In the genomic region with DNA sequence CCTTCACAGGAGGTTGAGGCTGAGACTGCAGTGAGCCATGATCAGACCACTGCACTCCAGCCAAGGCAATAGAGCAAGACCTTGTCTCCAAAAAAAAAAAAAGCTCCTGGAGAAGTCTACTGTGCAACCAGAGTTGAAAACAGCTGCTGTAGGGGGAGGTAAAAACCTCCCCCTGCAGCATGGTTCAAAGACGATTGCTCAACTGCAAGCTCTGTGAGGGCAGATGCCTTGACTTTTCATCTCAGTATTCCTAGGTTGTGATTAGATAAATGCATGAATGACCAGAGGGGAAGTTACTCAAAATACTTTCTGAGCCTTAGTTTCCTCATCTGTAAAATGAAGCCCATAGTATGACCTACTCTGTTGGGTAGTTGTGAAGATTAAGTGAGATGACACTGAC, we compare ENCODE assay signal across 24 cellular contexts. TPM values are rescaled to one million over a fixed set of nuclear protein-coding genes. Genes with fewer than 3 reads are reported as not detected.
A peak's percentile ranks its signal among the peaks of the same experiment; 100 is the strongest.
DNase-seq lines count a peak whose midpoint lies in the region; ATAC-seq, FAIRE-seq and TF ChIP-seq lines count a peak whose summit lies in the region.
"Had no signal": no experiment of that assay in that cellular context is flagged by ENCODE, and none has a peak within 500 bp of the region (broad histone marks: within the 10 kb centered on the region; RNA-seq: fewer than 3 reads in every experiment).

No MANE protein-coding gene starts in this region.

- ATAC-seq in HepG2 (no peak), right lobe of liver (no peak), GM19351 (IDR thresholded peaks at IDR 0.05; ENCODE audit: unreplicated experiment) (no peak), HG03045 (IDR thresholded peaks at IDR 0.05; ENCODE audit: unreplicated experiment) (no peak), GM21423 (IDR thresholded peaks at IDR 0.05; ENCODE audit: unreplicated experiment) (no peak)

- peaks cover 9% of the 10 kb centered on the region for H3K9me3 ChIP-seq in HepG2 (ENCODE audit: low read length)
- H3K9me3 ChIP-seq in right lobe of liver = no peaks in the 10 kb centered on the region
- H3K9me3 ChIP-seq in mammary epithelial cell (replicated peaks; ENCODE audit: insufficient read depth, low read length) = peaks cover 4% of the 10 kb centered on the region

- H3K4me3 Mint-ChIP-seq in mesothelial cell of epicardium = no peak overlapping the region
- H3K4me3 Mint-ChIP-seq: CD4-positive, alpha-beta T cell; IgD-negative memory B cell had no signal

- TF ChIP-seq CTCF in HepG2 (CRISPR knock-in tag; IDR thresholded peaks at IDR 0.05) = no peak
- TF ChIP-seq CTCF in right lobe of liver (IDR thresholded peaks at IDR 0.05) = no peak
- TF ChIP-seq CTCF in mammary epithelial cell (conservative IDR thresholded peaks at IDR 0.05 in 1 of 2, IDR thresholded peaks at IDR 0.05 in 1 of 2; ENCODE audit: extremely low read depth in 1 of 2, insufficient read depth in 1 of 2, low read depth in 1 of 2, low read length in 2 of 2) = no peak
- TF ChIP-seq CTCF in mesothelial cell of epicardium (IDR thresholded peaks at IDR 0.05; ENCODE audit: unreplicated experiment) = no peak

- H3K4me1 ChIP-seq in HepG2 (ENCODE audit: insufficient read depth, low read length) (peaks cover 63% of the 10 kb centered on the region), right lobe of liver (peaks cover 0 to 7% (median 0%) of the 10 kb centered on the region in 4 donors), mammary epithelial cell (ENCODE audit: insufficient read depth, low read length) (peaks cover 42% of the 10 kb centered on the region)

- CTCF ChIA-PET in HepG2 (lab: Yijun Ruan, JAX; ENCODE audit: low intra/inter-chr PET ratio, low total read pairs) (no interaction called here), mammary epithelial cell (lab: Charles Lee; ENCODE audit: low non-redundant PET) (no interaction called here)

- H3K27me3 Mint-ChIP-seq in mesothelial cell of epicardium (ENCODE audit: low read depth) = peaks cover 4% of the 10 kb centered on the region

- H3K9ac ChIP-seq in HepG2 (ENCODE audit: insufficient read depth, low read depth, low read length) (no peak overlapping the region), mammary epithelial cell (ENCODE audit: insufficient read depth, low read length) (no peak overlapping the region)
- H3K9ac ChIP-seq: BLaER1 treated with 17β-estradiol and CSF1 and Interleukin-3, amounts not matched to agents 10 nM and 100 nM; GM23248 had no signal

- dilution Hi-C loops in mammary epithelial cell (cut with HindIII; ENCODE audit: low sequenced_read_pairs) = no loop called here

- intact Hi-C loops in HepG2 (cut with micrococcal nuclease; ENCODE audit: unreplicated experiment) = no loop called here
- intact Hi-C loops in right lobe of liver (cut with DNase I) = no loop called here
- intact Hi-C loops in mammary epithelial cell (cut with micrococcal nuclease) = no loop called here

- peaks cover 22% of the 10 kb centered on the region for H3K4me1 Mint-ChIP-seq in mesothelial cell of epicardium

- BruUV-seq in HepG2 (replicated peaks; lab: Mats Ljungman, UMichigan) = no TSS peak
- no TSS peak for BruUV-seq in mammary epithelial cell (replicated peaks; lab: Mats Ljungman, UMichigan)

- H3K4me2 ChIP-seq in HepG2 (ENCODE audit: low read depth, low read length) (no peak overlapping the region), mammary epithelial cell (ENCODE audit: insufficient read depth, low read depth, low read length) (peak overlapping the region; percentile 27)

- H3K79me2 ChIP-seq in HepG2 (ENCODE audit: insufficient read depth, low read length) = no peaks in the 10 kb centered on the region
- H3K79me2 ChIP-seq in mammary epithelial cell (ENCODE audit: insufficient read depth, low read length) = no peaks in the 10 kb centered on the region

- peaks cover 15% of the 10 kb centered on the region for H3K9me3 Mint-ChIP-seq in mesothelial cell of epicardium
- H3K9me3 Mint-ChIP-seq: CD4-positive, alpha-beta T cell had no signal

- H3K27me3 ChIP-seq in HepG2 (ENCODE audit: control insufficient read depth in 1 of 2, insufficient read depth in 2 of 2, low read length in 2 of 2) (peaks cover 0 to 23% of the 10 kb centered on the region in 2 experiments; a peak in 4 of 5 replicates), right lobe of liver (peaks cover 0 to 9% of the 10 kb centered on the region in 2 donors), mammary epithelial cell (ENCODE audit: insufficient read depth, low read length) (no peaks in the 10 kb centered on the region)
- H3K27me3 ChIP-seq: BLaER1 treated with 17β-estradiol and CSF1 and Interleukin-3, amounts not matched to agents 10 nM and 100 nM had no signal

- no peak for FAIRE-seq in HepG2 (lab: Jason Lieb, UNC)
- FAIRE-seq: A204.1, D721Med, GM19239 had no signal

- peaks cover 2% of the 10 kb centered on the region for H3K36me3 Mint-ChIP-seq in mesothelial cell of epicardium

- H3K27ac Mint-ChIP-seq in mesothelial cell of epicardium = peak overlapping the region; percentile 97
- H3K27ac Mint-ChIP-seq: CD4-positive, alpha-beta T cell; IgD-negative memory B cell had no signal

- 0% methylated on average over 1 of the region's 1 CpG for WGBS in HepG2 (ENCODE audit: low lambda C conversion rate)
- WGBS in right lobe of liver (ENCODE audit: insufficient coverage, low coverage, low lambda C conversion rate, missing lambda C conversion rate) = 60% methylated on average over 1 of the region's 1 CpG
- WGBS in mammary epithelial cell (ENCODE audit: low coverage, missing lambda C conversion rate) = 89% methylated on average over 1 of the region's 1 CpG

- TF ChIP-seq EP300 in HepG2 (IDR thresholded peaks at IDR 0.05; ENCODE audit: low read depth in 2 of 2, low read length in 2 of 2) (no peak), HepG2 (CRISPR knock-in tag; IDR thresholded peaks at IDR 0.05; ENCODE audit: borderline replicate concordance) (no peak)

- H3K36me3 ChIP-seq in HepG2 (replicated peaks in 1 of 2; ENCODE audit: control insufficient read depth in 1 of 2, insufficient read depth in 2 of 2, low read length in 2 of 2) = no peaks in the 10 kb centered on the region
- no peaks in the 10 kb centered on the region for H3K36me3 ChIP-seq in right lobe of liver
- no peaks in the 10 kb centered on the region for H3K36me3 ChIP-seq in mammary epithelial cell (ENCODE audit: insufficient read depth, low read length)

- no peaks in the 10 kb centered on the region for H4K20me1 ChIP-seq in HepG2 (ENCODE audit: insufficient read depth, low read length)
- H4K20me1 ChIP-seq in mammary epithelial cell (ENCODE audit: insufficient read depth, low read length) = no peaks in the 10 kb centered on the region
- H4K20me1 ChIP-seq: BLaER1 treated with 17β-estradiol and CSF1 and Interleukin-3, amounts not matched to agents 10 nM and 100 nM had no signal

- no peak for TF ChIP-seq RAD21 in HepG2 (CRISPR knock-in tag; IDR thresholded peaks at IDR 0.05)

- DNase-seq in HepG2 (ENCODE audit: low spot score) (no peak), right lobe of liver (no peak), mammary epithelial cell (no peak), mesothelial cell of epicardium (ENCODE audit: low spot score in 2 of 2, unreplicated experiment in 2 of 2) (no peak), anterior cingulate cortex (lab: John Stamatoyannopoulos, UW) (no peak)
- DNase-seq: CD4-positive, alpha-beta T cell; GM23248; H7; NCI-H2029; NCI-H446 treated with DMSO at 0.1 percent for 48 hours; NCI-H526; NCI-H82; NK-92 treated with Interleukin-12 subunit alpha and Interleukin-12 subunit beta, amount 100 ng/mL, for 24 hours; SHP77 had no signal

- in situ Hi-C loops in HepG2 (cut with HindIII; ENCODE audit: extremely low pct_ligation_motif_present, low pct_unique_long_range_greater_than_20kb) (no loop called here), mammary epithelial cell (cut with MboI; ENCODE audit: low sequenced_read_pairs in 2 of 2) (no loop called here)

- H3K27ac ChIP-seq in HepG2 (ENCODE audit: extremely low read length, insufficient read depth, low read length) (no peak overlapping the region), right lobe of liver (no peak overlapping the region), mammary epithelial cell (ENCODE audit: insufficient read depth, low read depth, low read length) (peak overlapping the region; percentile 48)
- H3K27ac ChIP-seq: BLaER1 treated with 17β-estradiol and CSF1 and Interleukin-3, amounts not matched to agents 10 nM and 100 nM; GM23248; RWPE1 had no signal

- POLR2A ChIA-PET in HepG2 (lab: Yijun Ruan, JAX) = interaction anchor here (0.8 to 1.0 kb wide), 2 partner anchors 25 to 26 kb away, joined by 3 to 4 read pairs; a partner anchor contains a TSS

- TF ChIP-seq POLR2A in HepG2 (IDR thresholded peaks at IDR 0.05; ENCODE audit: insufficient read depth in 1 of 2, low read depth in 2 of 2, low read length in 2 of 2) (no peak), right lobe of liver (IDR thresholded peaks at IDR 0.05) (no peak)

- H2AFZ ChIP-seq in HepG2 (ENCODE audit: low read length) (no peak overlapping the region), mammary epithelial cell (ENCODE audit: low read depth, low read length) (peak overlapping the region; percentile 30)
- H2AFZ ChIP-seq: GM23248 had no signal

- H3K4me3 ChIP-seq in HepG2 (replicated peaks in 1 of 3; ENCODE audit: insufficient read depth in 1 of 3, low read depth in 2 of 3, low read length in 3 of 3) (no peak overlapping the region), right lobe of liver (no peak overlapping the region), mammary epithelial cell (replicated peaks in 1 of 3; ENCODE audit: insufficient read depth in 1 of 3, low read depth in 2 of 3, low read length in 3 of 3) (no peak overlapping the region)
- H3K4me3 ChIP-seq: BLaER1 treated with 17β-estradiol and CSF1 and Interleukin-3, amounts not matched to agents 10 nM and 100 nM; GM23248 had no signal

RNA-seq across cellular contexts. Expression of a gene that starts 25.0 kb away (rescaled TPM):
- total RNA-seq in HepG2 (2016; rRNA removed; fragmentation: Illumina TruSeq; extraction: Trizol) (250 and 371 TPM in 2 replicates), right lobe of liver (100 to 1,000 TPM in 3 of 6 experiments, 10 to 100 TPM in 3; 64.8 to 133 (median 95.7) TPM), mammary epithelial cell (100 to 1,000 TPM; 170 to 218 TPM), mesothelial cell of epicardium (73.5 to 78.2 TPM (median 75.7 TPM) in 3 replicates)
- total RNA-seq in HepG2 (2016; cell fraction: cytosol; rRNA removed; fragmentation: Illumina TruSeq; extraction: Trizol; ENCODE audit: low read depth) = 82.0 and 100 TPM in 2 replicates
- total RNA-seq in HepG2 (2016; cell fraction: insoluble cytoplasmic fraction; rRNA removed; fragmentation: Illumina TruSeq; extraction: Trizol) = 255 and 390 TPM in 2 replicates
- total RNA-seq in HepG2 (2016; cell fraction: membrane; rRNA removed; fragmentation: Illumina TruSeq; extraction: Trizol) = 165 and 176 TPM in 2 replicates
- total RNA-seq in HepG2 (2016; cell fraction: nucleus; rRNA removed; fragmentation: Illumina TruSeq; extraction: Trizol) = 97.3 and 103 TPM in 2 replicates
- polyA plus RNA-seq in HepG2 (2011; rRNA removed) (104 and 136 TPM in 2 replicates), mammary epithelial cell (181 TPM)
- 79.2 and 103 TPM in 2 replicates for polyA plus RNA-seq in HepG2 (2011; cell fraction: cytosol; rRNA removed)
- 29.6 and 38.4 TPM in 2 replicates for polyA plus RNA-seq in HepG2 (2011; cell fraction: nucleus; rRNA removed)
- polyA plus RNA-seq in HepG2 (2012) = 160 and 173 TPM in 2 replicates
- 83.3 and 87.7 TPM in 2 replicates for polyA plus RNA-seq in HepG2 (2016; cell fraction: cytosol; fragmentation: Illumina TruSeq; extraction: Trizol; ENCODE audit: low read depth)
- polyA plus RNA-seq in HepG2 (2016; cell fraction: insoluble cytoplasmic fraction; fragmentation: Illumina TruSeq; extraction: Trizol; ENCODE audit: low read depth) = 345 and 373 TPM in 2 replicates
- 131 and 143 TPM in 2 replicates for polyA plus RNA-seq in HepG2 (2016; cell fraction: membrane; fragmentation: Illumina TruSeq; extraction: Trizol; ENCODE audit: low read depth)
- 129 and 132 TPM in 2 replicates for polyA plus RNA-seq in HepG2 (2016; cell fraction: nucleus; fragmentation: Illumina TruSeq; extraction: Trizol; ENCODE audit: insufficient read depth, low read depth)
- polyA minus RNA-seq in HepG2 (2011; rRNA and poly(A)+ RNA removed; ENCODE audit: low replicate concordance) = 27.3 and 92.0 TPM in 2 replicates
- 75.4 and 86.8 TPM in 2 replicates for polyA minus RNA-seq in HepG2 (2011; cell fraction: cytosol; rRNA and poly(A)+ RNA removed)
- polyA minus RNA-seq in HepG2 (2011; cell fraction: nucleus; rRNA and poly(A)+ RNA removed) = 78.9 and 82.8 TPM in 2 replicates
- polyA minus RNA-seq in mammary epithelial cell = 51.6 TPM

RNA-seq across cellular contexts. Expression of a gene that starts 25.6 kb away (rescaled TPM):
- total RNA-seq in HepG2 (2016; rRNA removed; fragmentation: Illumina TruSeq; extraction: Trizol) = under 0.01 TPM in 1 of 2 replicates, not detected in the other
- under 0.01 TPM in 1 of 2 replicates, not detected in the other for total RNA-seq in HepG2 (2016; cell fraction: cytosol; rRNA removed; fragmentation: Illumina TruSeq; extraction: Trizol; ENCODE audit: low read depth)
- 0.02 TPM in 1 of 2 replicates, not detected in the other for total RNA-seq in HepG2 (2016; cell fraction: insoluble cytoplasmic fraction; rRNA removed; fragmentation: Illumina TruSeq; extraction: Trizol)
- not detected in 2 replicates for total RNA-seq in HepG2 (2016; cell fraction: membrane; rRNA removed; fragmentation: Illumina TruSeq; extraction: Trizol)
- total RNA-seq in HepG2 (2016; cell fraction: nucleus; rRNA removed; fragmentation: Illumina TruSeq; extraction: Trizol) = not detected in 2 replicates
- polyA plus RNA-seq in HepG2 (2011; rRNA removed) = not detected in 2 replicates
- polyA plus RNA-seq in HepG2 (2011; cell fraction: cytosol; rRNA removed) = not detected in 2 replicates
- 0.02 TPM in 1 of 2 replicates, not detected in the other for polyA plus RNA-seq in HepG2 (2011; cell fraction: nucleus; rRNA removed)
- not detected in 2 replicates for polyA plus RNA-seq in HepG2 (2012)
- polyA plus RNA-seq in HepG2 (2016; cell fraction: cytosol; fragmentation: Illumina TruSeq; extraction: Trizol; ENCODE audit: low read depth) = 0.01 and 0.02 TPM in 2 replicates
- not detected in 2 replicates for polyA plus RNA-seq in HepG2 (2016; cell fraction: insoluble cytoplasmic fraction; fragmentation: Illumina TruSeq; extraction: Trizol; ENCODE audit: low read depth)
- polyA plus RNA-seq in HepG2 (2016; cell fraction: membrane; fragmentation: Illumina TruSeq; extraction: Trizol; ENCODE audit: low read depth) = not detected in 2 replicates
- not detected in 2 replicates for polyA plus RNA-seq in HepG2 (2016; cell fraction: nucleus; fragmentation: Illumina TruSeq; extraction: Trizol; ENCODE audit: insufficient read depth, low read depth)
- not detected in 2 replicates for polyA minus RNA-seq in HepG2 (2011; rRNA and poly(A)+ RNA removed; ENCODE audit: low replicate concordance)
- not detected in 2 replicates for polyA minus RNA-seq in HepG2 (2011; cell fraction: cytosol; rRNA and poly(A)+ RNA removed)
- polyA minus RNA-seq in HepG2 (2011; cell fraction: nucleus; rRNA and poly(A)+ RNA removed) = under 0.01 TPM in 1 of 2 replicates, not detected in the other
- total RNA-seq in right lobe of liver = not detected
- total RNA-seq in mammary epithelial cell = under 1 TPM in 1 of 2 donors, not detected in 1; under 0.01 TPM
- 0.01 TPM for polyA plus RNA-seq in mammary epithelial cell
- not detected for polyA minus RNA-seq in mammary epithelial cell
- total RNA-seq in mesothelial cell of epicardium = 0.11 to 0.14 TPM (median 0.13 TPM) in 3 replicates
- total RNA-seq: GM23248, H7, SK-MEL-5 had no signal
- polyA plus RNA-seq: GM23248, IgD-negative memory B cell had no signal
